8 cellular contexts compared by ENCODE assay signal in the genomic region with DNA sequence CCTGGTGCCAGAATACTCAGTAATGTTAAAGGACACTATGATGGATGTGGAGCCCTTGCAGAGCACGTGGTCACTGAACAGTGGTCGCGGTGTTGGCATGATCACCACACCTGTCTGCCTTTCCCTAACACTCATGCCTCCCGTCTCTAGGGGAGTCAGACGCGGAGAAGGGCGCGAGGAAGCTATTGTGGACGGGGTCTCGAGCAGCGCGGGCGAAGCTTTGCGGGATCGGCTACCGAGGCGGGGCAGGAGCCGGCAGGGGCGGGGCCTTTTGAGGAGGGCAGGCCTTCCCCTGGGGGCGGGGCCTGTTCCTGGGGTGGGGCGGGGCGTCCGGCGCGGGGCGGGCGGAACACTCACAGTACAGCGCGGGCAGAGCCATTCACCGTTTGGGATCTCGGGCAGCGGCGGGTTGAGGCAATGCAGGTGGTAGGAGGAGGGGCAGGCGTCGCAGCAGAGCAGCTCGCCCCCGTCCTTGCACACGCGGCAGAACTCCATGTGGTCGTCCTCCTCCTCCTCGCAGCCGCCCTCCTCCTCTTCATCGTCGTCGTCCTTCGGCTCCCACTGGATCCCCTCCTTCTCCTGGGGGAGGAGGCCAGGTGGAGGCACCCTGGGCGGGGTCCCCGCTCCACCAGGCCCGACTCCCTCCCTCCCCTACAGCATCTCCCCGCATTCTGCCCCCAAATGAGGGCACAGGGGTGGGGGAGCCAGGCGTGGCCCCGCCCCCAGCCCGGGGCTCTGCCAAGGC. TPM values are rescaled to one million over a fixed set of nuclear protein-coding genes. Genes with fewer than 3 reads are reported as not detected.
DNase-seq lines count a peak whose midpoint lies in the region; ATAC-seq lines count a peak whose summit lies in the region.

No MANE protein-coding gene starts in this region.

- H3K27me3 Mint-ChIP-seq in activated naive CD8-positive, alpha-beta T cell treated with anti-CD3 and anti-CD28 coated beads, Interleukin-2, amount 50 U/mL, for 24 hours: peaks cover 16% of the 10 kb centered on the region
- peaks cover 0 to 5% (median 2%) of the 10 kb centered on the region in 3 donors for H3K27me3 Mint-ChIP-seq in immature natural killer cell (ENCODE audit: low read depth in 3 of 3)

- no peaks in the 10 kb centered on the region for H3K9me3 Mint-ChIP-seq in activated naive CD8-positive, alpha-beta T cell treated with anti-CD3 and anti-CD28 coated beads, Interleukin-2, amount 50 U/mL, for 24 hours
- no peaks in the 10 kb centered on the region for H3K9me3 Mint-ChIP-seq in immature natural killer cell

- H3K36me3 ChIP-seq in H7 (replicated peaks; ENCODE audit: control insufficient read depth, insufficient read depth, low read length): no peaks in the 10 kb centered on the region

- no peak overlapping the region for H3K4me3 Mint-ChIP-seq in activated naive CD8-positive, alpha-beta T cell treated with anti-CD3 and anti-CD28 coated beads, Interleukin-2, amount 50 U/mL, for 24 hours
- peak overlapping the region in 4 of 5 donors; percentile 59 to 87 (median 77) for H3K4me3 Mint-ChIP-seq in immature natural killer cell

- no peak overlapping the region for H3K27ac Mint-ChIP-seq in activated naive CD8-positive, alpha-beta T cell treated with anti-CD3 and anti-CD28 coated beads, Interleukin-2, amount 50 U/mL, for 24 hours
- H3K27ac Mint-ChIP-seq in immature natural killer cell: peak overlapping the region in 1 of 6 donors; percentile 21

- in situ Hi-C loops in ACHN (cut with HindIII; ENCODE audit: low pct_ligation_motif_present, low pct_unique_long_range_greater_than_20kb, low sequenced_read_pairs): no loop called here

- ATAC-seq in activated naive CD8-positive, alpha-beta T cell treated with anti-CD3 and anti-CD28 coated beads, Interleukin-2, amount 50 U/mL, for 24 hours: peak; percentile 76
- no peak for ATAC-seq in HG02981 (IDR thresholded peaks at IDR 0.05; ENCODE audit: unreplicated experiment)
- ATAC-seq in HG02885 (IDR thresholded peaks at IDR 0.05; ENCODE audit: poor library complexity, unreplicated experiment): no peak

- peak overlapping the region; percentile 45 for H3K4me3 ChIP-seq in H7 (ENCODE audit: insufficient read depth, low read depth, low read length)

- no peaks in the 10 kb centered on the region for H3K36me3 Mint-ChIP-seq in activated naive CD8-positive, alpha-beta T cell treated with anti-CD3 and anti-CD28 coated beads, Interleukin-2, amount 50 U/mL, for 24 hours (ENCODE audit: low read depth)
- H3K36me3 Mint-ChIP-seq in immature natural killer cell: no peaks in the 10 kb centered on the region

- peaks cover 19% of the 10 kb centered on the region for H3K27me3 ChIP-seq in H7 (ENCODE audit: control insufficient read depth, insufficient read depth, low read length)

- DNase-seq in H7 (peak; percentile 100), T follicular helper cell (ENCODE audit: low read depth) (peak; percentile 47), immature natural killer cell (peak; percentile 43 to 61 (median 45)), ACHN (no peak)
- DNase-seq in activated naive CD8-positive, alpha-beta T cell treated with anti-CD3 and anti-CD28 coated beads, Interleukin-2, amount 50 U/mL, for 24 hours: peak; percentile 75
- DNase-seq in stimulated activated CD4-positive, alpha-beta T cell treated with anti-CD3 and anti-CD28 coated beads, TNF-alpha, amount 100 ng/mL, for 4 hours (ENCODE audit: low read depth in 3 of 3): peak; percentile 40 to 58 (median 56)

- H3K4me1 Mint-ChIP-seq in activated naive CD8-positive, alpha-beta T cell treated with anti-CD3 and anti-CD28 coated beads, Interleukin-2, amount 50 U/mL, for 24 hours: peaks cover 3% of the 10 kb centered on the region
- H3K4me1 Mint-ChIP-seq in immature natural killer cell: peaks cover 4 to 25% of the 10 kb centered on the region in 2 donors

RNA-seq across cellular contexts. Expression of a gene that starts 31.5 kb away (rescaled TPM):
- 0.78 and 0.83 TPM in 2 replicates for total RNA-seq in H7 (2014; rRNA removed; shearing (Covaris generic))
- polyA plus RNA-seq in immature natural killer cell: under 1 TPM in 1 of 3 donors, not detected in 2; 0.12 TPM

RNA-seq across cellular contexts. Expression of a gene that starts 50.7 kb away (rescaled TPM):
- total RNA-seq in H7 (2014; rRNA removed; shearing (Covaris generic)): 237 and 308 TPM in 2 replicates
- 100 to 1,000 TPM in 2 of 3 donors, 10 to 100 TPM in 1; 62.3 to 129 (median 124) TPM for polyA plus RNA-seq in immature natural killer cell

RNA-seq across cellular contexts. Expression of a gene that starts 57.2 kb away (rescaled TPM):
- 6.8 and 25.3 TPM in 2 replicates for total RNA-seq in H7 (2014; rRNA removed; shearing (Covaris generic))
- 1 to 10 TPM in 1 of 3 donors, under 1 TPM in 1, not detected in 1; 0.19 to 3.0 TPM for polyA plus RNA-seq in immature natural killer cell
